Comparison of ENCODE assay signal across 7 cellular contexts in the genomic region with DNA sequence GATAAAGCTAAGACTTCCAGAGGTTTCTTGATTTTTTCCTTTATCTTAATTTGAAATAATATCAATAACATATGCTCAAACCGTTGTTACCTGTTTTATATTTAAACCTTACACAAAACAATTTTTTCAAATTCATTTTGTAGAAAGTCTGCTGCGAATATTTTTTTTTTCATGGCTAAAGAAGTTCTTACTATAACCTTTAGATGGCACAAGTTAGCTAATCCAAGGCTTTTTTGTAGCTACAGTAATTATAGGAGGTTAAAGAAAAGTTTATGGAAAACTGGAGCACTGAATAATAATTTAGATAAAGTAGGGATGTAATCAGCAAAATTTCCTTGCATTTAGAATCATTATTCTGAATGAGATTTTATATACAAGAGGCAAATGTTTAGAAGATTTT.
DNase-seq lines count a peak whose midpoint lies in the region; ATAC-seq, FAIRE-seq and TF ChIP-seq lines count a peak whose summit lies in the region.

No MANE protein-coding gene starts in this region.

- no peak overlapping the region for H3K4me3 ChIP-seq in pancreas

- peak; percentile 96 for FAIRE-seq in pancreas (lab: Jason Lieb, UNC)

- H3K27ac ChIP-seq in pancreas = no peak overlapping the region

- H3K9me3 ChIP-seq in pancreas = no peaks in the 10 kb centered on the region

- no peaks in the 10 kb centered on the region for H3K36me3 ChIP-seq in pancreas

- in situ Hi-C loops in GM13977 (cut with MboI; ENCODE audit: low pct_unique_long_range_greater_than_20kb, low sequenced_read_pairs, unreplicated experiment) = no loop called here

- TF ChIP-seq CTCF in GM13977 (IDR thresholded peaks at IDR 0.05; ENCODE audit: extremely low read depth, insufficient read depth, missing control alignments) (peak; percentile 13), pancreas (IDR thresholded peaks at IDR 0.05) (peak in 3 of 4 donors; percentile 51 to 61 (median 57))

- peak; percentile 25 for DNase-seq in GM13977 (ENCODE audit: low spot score)
- DNase-seq in NCI-H2196 treated with DMSO at 0.1 percent for 48 hours (lab: John Stamatoyannopoulos, UW; ENCODE audit: unreplicated experiment) = peak; percentile 6
- DNase-seq in dermis blood vessel endothelial cell = peak; percentile 71
- DNase-seq in pancreas = no peak
- no peak for DNase-seq in posterior cingulate gyrus

- H3K27me3 ChIP-seq in pancreas = no peaks in the 10 kb centered on the region

- intact Hi-C loops in pancreas (cut with DNase I) (loop anchor here in 1 of 3 donors (10.0 kb wide), 1 partner anchor 183 kb away; no protein-coding TSS in a partner anchor), posterior cingulate gyrus (cut with DNase I) (loop anchor here (1.0 to 5.0 kb wide), 2 partner anchors 190 to 361 kb away; no protein-coding TSS in a partner anchor)

- peaks cover 0 to 7% (median 0%) of the 10 kb centered on the region in 3 donors for H3K4me1 ChIP-seq in pancreas

- 5 to 7% methylated on average over 2 of the region's 2 CpGs for WGBS in pancreas, 2 donors

- ATAC-seq in pancreas (peak; percentile 63 to 85 (median 80)), GM18867 (IDR thresholded peaks at IDR 0.05; ENCODE audit: unreplicated experiment) (no peak)
- ATAC-seq in activated CD4-positive, CD25-positive, alpha-beta regulatory T cell treated with anti-CD3 and anti-CD28 coated beads, Interleukin-2, amount 50 U/mL, for 24 hours = no peak

Comparison
In these comparisons a context has a peak if more than half of its experiments do, and no peak if none do; other contexts are left out.
1. DNase-seq: peak in GM13977 (single experiment), NCI-H2196 treated with DMSO at 0.1 percent for 48 hours (single experiment) and dermis blood vessel endothelial cell (single experiment); none in pancreas (0 of 6) and posterior cingulate gyrus (0 of 10).
2. ATAC-seq: peak in pancreas (4 of 4); none in GM18867 (single experiment) and activated CD4-positive, CD25-positive, alpha-beta regulatory T cell treated with anti-CD3 and anti-CD28 coated beads, Interleukin-2, amount 50 U/mL, for 24 hours (0 of 2).